Comparison of ENCODE assay signal across 20 cellular contexts in genomic region chr16:27982184-27982583, GRCh38.
A peak's percentile ranks its signal among the peaks of the same experiment; 100 is the strongest.
DNase-seq lines count a peak whose midpoint lies in the region; ATAC-seq, FAIRE-seq and TF ChIP-seq lines count a peak whose summit lies in the region.
"Had no signal": no experiment of that assay in that cellular context is flagged by ENCODE, and none has a peak within 500 bp of the region (broad histone marks: within the 10 kb centered on the region; RNA-seq: fewer than 3 reads in every experiment).

No MANE protein-coding gene starts in this region.

- no peak overlapping the region for H2BK12ac ChIP-seq in H1 (ENCODE audit: low read depth, low read length)

- peak; percentile 65 for ATAC-seq in HCT116
- no peak for ATAC-seq in GM21528 (IDR thresholded peaks at IDR 0.05; ENCODE audit: low FRiP score, unreplicated experiment)
- ATAC-seq: activated naive CD8-positive, alpha-beta T cell treated with anti-CD3 and anti-CD28 coated beads, Interleukin-2, amount 50 U/mL, for 24 hours; foreskin keratinocyte; pancreas had no signal

- no peak overlapping the region for H4K8ac ChIP-seq in H1 (ENCODE audit: extremely low read depth, insufficient read depth, low read length)

- intact Hi-C loops in HCT116 (cut with micrococcal nuclease) (no loop called here), prostate gland (cut with DNase I) (no loop called here)

- H2BK20ac ChIP-seq in H1 (ENCODE audit: low read length): no peak overlapping the region

- RAD21 ChIA-PET in HCT116 (lab: Charles Lee; ENCODE audit: low non-redundant PET in 1 of 2, low total read pairs in 2 of 2, uncharacterized antibody in 2 of 2, unreplicated experiment in 2 of 2): no interaction called here

- no peak overlapping the region for H3K4me2 ChIP-seq in HCT116 (ENCODE audit: low read length)
- H3K4me2 ChIP-seq in H1 (ENCODE audit: insufficient read depth in 1 of 2, low read depth in 2 of 2, low read length in 2 of 2): no peak overlapping the region

- no peak overlapping the region for H3K9ac ChIP-seq in HCT116 (ENCODE audit: low read length)
- no peak overlapping the region for H3K9ac ChIP-seq in H1 (replicated peaks in 1 of 4; ENCODE audit: extremely low read depth in 1 of 4, low read depth in 3 of 4, low read length in 3 of 4)

- H4K5ac ChIP-seq in H1 (ENCODE audit: insufficient read length, low read depth, low read length): no peak overlapping the region

- H3K27ac ChIP-seq in HCT116 (ENCODE audit: low read depth, low read length): no peak overlapping the region
- H3K27ac ChIP-seq in H1 (ENCODE audit: low read depth, low read length): no peak overlapping the region
- H3K27ac ChIP-seq in prostate gland: no peak overlapping the region
- H3K27ac ChIP-seq: foreskin keratinocyte, left ventricle myocardium inferior, pancreas, RWPE1, sigmoid colon had no signal

- POLR2A ChIA-PET in HCT116 (lab: Charles Lee) (no interaction called here), H1 (lab: Charles Lee; ENCODE audit: partially characterized antibody) (interaction anchor here (0.6 kb wide), 1 partner anchor 241 kb away, joined by 3 read pairs; no protein-coding TSS in a partner anchor)

- no peak overlapping the region for H2BK15ac ChIP-seq in H1 (ENCODE audit: low read length)

- no peak overlapping the region for H2BK5ac ChIP-seq in H1 (ENCODE audit: low read depth, low read length)

- H3K27me3 ChIP-seq in HCT116 (ENCODE audit: insufficient read depth, low read length) (no peaks in the 10 kb centered on the region), H1 (replicated peaks in 1 of 4; ENCODE audit: control insufficient read depth in 3 of 4, extremely low read depth in 1 of 4, insufficient read depth in 3 of 4, low read length in 3 of 4) (no peaks in the 10 kb centered on the region; a peak in 1 of 7 replicates), prostate gland (replicated peaks; ENCODE audit: insufficient read depth) (no peaks in the 10 kb centered on the region)
- H3K27me3 ChIP-seq: foreskin keratinocyte, pancreas, sigmoid colon had no signal

- H3K79me2 ChIP-seq in HCT116 (ENCODE audit: insufficient read depth, low read length): no peaks in the 10 kb centered on the region
- no peaks in the 10 kb centered on the region for H3K79me2 ChIP-seq in H1 (ENCODE audit: control insufficient read depth in 1 of 2, insufficient read depth in 2 of 2, low read length in 2 of 2)

- H3K56ac ChIP-seq in H1 (replicated peaks; ENCODE audit: insufficient read length, low read depth, low read length): no peak overlapping the region

- no peak overlapping the region for H3K14ac ChIP-seq in H1 (ENCODE audit: insufficient read length)

- no peaks in the 10 kb centered on the region for H3K9me2 ChIP-seq in HCT116 (ENCODE audit: insufficient read depth)

- H3K36me3 ChIP-seq in HCT116 (ENCODE audit: control insufficient read depth in 1 of 2, insufficient read depth in 2 of 2, low read length in 2 of 2) (no peaks in the 10 kb centered on the region), H1 (ENCODE audit: control insufficient read depth in 2 of 4, insufficient read depth in 4 of 4, low read length in 3 of 4) (no peaks in the 10 kb centered on the region), prostate gland (no peaks in the 10 kb centered on the region)
- H3K36me3 ChIP-seq: left ventricle myocardium inferior, pancreas, sigmoid colon had no signal

- H4K20me1 ChIP-seq in HCT116 (ENCODE audit: insufficient read depth) (no peaks in the 10 kb centered on the region), H1 (replicated peaks in 1 of 2; ENCODE audit: control insufficient read depth in 1 of 2, insufficient read depth in 2 of 2, low read length in 2 of 2) (no peaks in the 10 kb centered on the region)

- no peaks in the 10 kb centered on the region for H3K79me1 ChIP-seq in H1 (ENCODE audit: low read depth, low read length)

- TF ChIP-seq RAD21 in HCT116 (IDR thresholded peaks at IDR 0.05; ENCODE audit: low read depth): no peak
- TF ChIP-seq RAD21 in H1 (IDR thresholded peaks at IDR 0.05 in 1 of 2, conservative IDR thresholded peaks at IDR 0.05 in 1 of 2; ENCODE audit: low read depth in 2 of 2, low read length in 2 of 2): no peak

- H3K18ac ChIP-seq in H1 (ENCODE audit: extremely low read depth, low read length): no peak overlapping the region

- no TSS peak for BruUV-seq in HCT116 (replicated peaks; lab: Mats Ljungman, UMichigan)

- H4K91ac ChIP-seq in H1 (replicated peaks; ENCODE audit: insufficient read length, low read length): no peak overlapping the region

- DNase-seq in NCI-H2227 (lab: John Stamatoyannopoulos, UW; ENCODE audit: unreplicated experiment): peak; percentile 13
- DNase-seq in NCI-H2227 treated with DMSO at 0.1 percent for 48 hours (lab: John Stamatoyannopoulos, UW): no peak
- peak; percentile 42 for DNase-seq in HCT116 (ENCODE audit: low read depth, low spot score)
- DNase-seq in NCI-H2171 (lab: John Stamatoyannopoulos, UW): peak; percentile 61
- DNase-seq in H1 (ENCODE audit: low read depth in 1 of 2, low spot score in 2 of 2): no peak
- no peak for DNase-seq in NCI-H2081 (lab: John Stamatoyannopoulos, UW)
- DNase-seq in prostate gland (ENCODE audit: low spot score): no peak
- DNase-seq: activated CD4-positive, alpha-beta T cell treated with anti-CD3 and anti-CD28 coated beads for 1 hour; activated naive CD8-positive, alpha-beta T cell treated with anti-CD3 and anti-CD28 coated beads, Interleukin-2, amount 50 U/mL, for 24 hours; effector CD8-positive, alpha-beta T cell; foreskin keratinocyte; KG1; left ventricle myocardium inferior; NCI-H510A; pancreas; stimulated activated CD8-positive, alpha-beta memory T cell treated with anti-CD3 and anti-CD28 coated beads, Interleukin-4, amount 100 ng/mL, for 48 hours had no signal

- no peak overlapping the region for H2BK120ac ChIP-seq in H1 (replicated peaks; ENCODE audit: low read depth, low read length)

- 93% methylated on average over 5 of the region's 5 CpGs; no CpG with 5 or more reads in 1 of the 2 experiments for WGBS in H1 (ENCODE audit: extremely low coverage in 1 of 2, insufficient coverage in 1 of 2, insufficient read length in 1 of 2, insufficient replicate concordance in 2 of 2, low coverage in 1 of 2, low lambda C conversion rate in 2 of 2, missing lambda C conversion rate in 1 of 2), 2 experiments
- 75% methylated on average over 5 of the region's 5 CpGs for WGBS in prostate gland

- no peak overlapping the region for H3K4me3 ChIP-seq in HCT116 (replicated peaks in 1 of 2; ENCODE audit: low read depth in 1 of 2, low read length in 2 of 2)
- no peak overlapping the region for H3K4me3 ChIP-seq in H1 (ENCODE audit: extremely low read depth in 1 of 4, insufficient read depth in 2 of 4, low read depth in 3 of 4, low read length in 4 of 4)
- no peak overlapping the region for H3K4me3 ChIP-seq in prostate gland
- H3K4me3 ChIP-seq: left ventricle myocardium inferior, pancreas, sigmoid colon had no signal

- peak overlapping the region; percentile 84 for H2AFZ ChIP-seq in HCT116 (ENCODE audit: low read depth, low read length, poor library complexity, severe bottlenecking)
- H2AFZ ChIP-seq in H1 (ENCODE audit: low read length): 0 out of 2 replicates have a peak overlapping the region, but pooled peaks have one; percentile 73

- H3K23ac ChIP-seq in H1 (ENCODE audit: insufficient read length): no peak overlapping the region

- no peak overlapping the region for H2AK5ac ChIP-seq in H1 (ENCODE audit: low read depth, low read length)

- no peak for FAIRE-seq in H1 (lab: Jason Lieb, UNC)
- FAIRE-seq: H54, pancreas had no signal

- no peak for TF ChIP-seq POLR2A in HCT116 (IDR thresholded peaks at IDR 0.05; ENCODE audit: borderline replicate concordance, extremely low read depth, insufficient read depth, insufficient read length)
- no peak for TF ChIP-seq POLR2A in H1 (IDR thresholded peaks at IDR 0.05; ENCODE audit: control extremely low read depth in 1 of 2, low read depth in 2 of 2, low read length in 2 of 2)
- no peak for TF ChIP-seq POLR2A in prostate gland (IDR thresholded peaks at IDR 0.05)

- TF ChIP-seq CTCF in HCT116 (IDR thresholded peaks at IDR 0.05 in 2 of 3, conservative IDR thresholded peaks at IDR 0.05 in 1 of 3; ENCODE audit: borderline replicate concordance in 1 of 3, insufficient read depth in 1 of 3, low read depth in 2 of 3, low read length in 2 of 3): no peak
- TF ChIP-seq CTCF in H1 (IDR thresholded peaks at IDR 0.05; ENCODE audit: control extremely low read depth in 1 of 3, insufficient read depth in 1 of 3, low read depth in 1 of 3, low read length in 3 of 3): no peak
- TF ChIP-seq CTCF in prostate gland (IDR thresholded peaks at IDR 0.05): no peak

- H3K4me1 ChIP-seq in HCT116 (ENCODE audit: control insufficient read depth in 1 of 2, insufficient read depth in 2 of 2, low read length in 2 of 2) (no peaks in the 10 kb centered on the region), H1 (replicated peaks in 1 of 4; ENCODE audit: control insufficient read depth in 3 of 4, insufficient read depth in 4 of 4, low read length in 3 of 4) (no peaks in the 10 kb centered on the region), prostate gland (replicated peaks) (no peaks in the 10 kb centered on the region)
- H3K4me1 ChIP-seq: foreskin keratinocyte, pancreas, sigmoid colon had no signal

- no peak overlapping the region for H3K4ac ChIP-seq in H1 (replicated peaks; ENCODE audit: insufficient read length, low read depth, low read length)

- CTCF ChIA-PET in HCT116 (lab: Charles Lee): interaction anchor here (2.0 kb wide), 1 partner anchor 10 kb away, joined by 14 read pairs; no protein-coding TSS in a partner anchor
- CTCF ChIA-PET in H1 (lab: Charles Lee; ENCODE audit: partially characterized antibody): interaction anchor here (0.8 to 2.6 kb wide), 4 partner anchors 10 to 283 kb away, joined by 3 to 16 read pairs (median 8); no protein-coding TSS in a partner anchor

- TF ChIP-seq EP300 in H1 (IDR thresholded peaks at IDR 0.05; ENCODE audit: borderline replicate concordance in 1 of 2, low read depth in 2 of 2, low read length in 2 of 2): no peak

- H3K9me3 ChIP-seq in HCT116 (ENCODE audit: control insufficient read depth in 1 of 2, insufficient read depth in 1 of 2, low read depth in 1 of 2, low read length in 2 of 2) (peaks cover 0 to 3% of the 10 kb centered on the region in 2 experiments; a peak in 1 of 4 replicates), H1 (ENCODE audit: insufficient read depth in 2 of 2, low read depth in 1 of 2, low read length in 1 of 2) (no peaks in the 10 kb centered on the region), prostate gland (no peaks in the 10 kb centered on the region)
- H3K9me3 ChIP-seq: pancreas had no signal

- H3K23me2 ChIP-seq in H1 (ENCODE audit: low read depth, low read length): no peaks in the 10 kb centered on the region

Comparison
In these comparisons a context has a peak if more than half of its experiments do, and no peak if none do; other contexts are left out.
1. DNase-seq: peak in NCI-H2227 (single experiment), HCT116 (single experiment) and NCI-H2171 (single experiment); none in NCI-H2227 treated with DMSO at 0.1 percent for 48 hours (single experiment), H1 (0 of 2), NCI-H2081 (0 of 2) and prostate gland (single experiment).